ENCODE assay signal across 12 cellular contexts in genomic region chr20:44297721-44298120, GRCh38. TPM values are rescaled to one million over a fixed set of nuclear protein-coding genes. Genes with fewer than 3 reads are reported as not detected.
"Had no signal": no experiment of that assay in that cellular context is flagged by ENCODE, and none has a peak within 500 bp of the region (broad histone marks: within the 10 kb centered on the region; RNA-seq: fewer than 3 reads in every experiment).

No MANE protein-coding gene starts in this region.

- FAIRE-seq: H1, H54 had no signal

- H3K9me3 ChIP-seq: HAP-1 had no signal

- H2AFZ ChIP-seq: GM23248, GM23338 had no signal

- H3K4me3 ChIP-seq: GM23248, GM23338, HAP-1 had no signal

- H3K27ac ChIP-seq: GM23248 had no signal

- H3K9ac ChIP-seq: GM23248 had no signal

- DNase-seq: GM23248, GOT3, H7, H9, HCEC 1CT, HFFc6 had no signal

- H3K36me3 ChIP-seq: HAP-1 had no signal

- H3K4me1 ChIP-seq: HAP-1 had no signal

- H3K4me2 ChIP-seq: GM23338 had no signal

- ATAC-seq: GM23338, HCT116 had no signal

RNA-seq across cellular contexts. Expression of gene R3HDML, which starts 39.1 kb away (rescaled TPM):
- total RNA-seq: GM23248, GM23338, H1, H4, H7, H9, HFFc6 had no signal
- polyA plus RNA-seq: GM23248, GM23338, H1 had no signal

RNA-seq across cellular contexts. Expression of gene GDAP1L1, which starts 50.6 kb away (rescaled TPM):
- total RNA-seq: GM23248, HFFc6 had no signal
- polyA plus RNA-seq: GM23248 had no signal

RNA-seq across cellular contexts. Expression of gene HNF4A, which starts 57.8 kb away (rescaled TPM):
- total RNA-seq: GM23248, GM23338, H1, H4, H9, HFFc6 had no signal
- polyA plus RNA-seq: GM23248, GM23338 had no signal
